ENCODE assay signal across 12 cellular contexts in genomic region chr7:106369349-106369748, GRCh38.
DNase-seq lines count a peak whose midpoint lies in the region; ATAC-seq and TF ChIP-seq lines count a peak whose summit lies in the region.
"Had no signal": no experiment of that assay in that cellular context is flagged by ENCODE, and none has a peak within 500 bp of the region (broad histone marks: within the 10 kb centered on the region; RNA-seq: fewer than 3 reads in every experiment).

No MANE protein-coding gene starts in this region.

- no peak overlapping the region for H3K27ac ChIP-seq in tibial artery

- DNase-seq in NCI-H82 (lab: John Stamatoyannopoulos, UW) (peak; percentile 13), NCI-H82 treated with DMSO at 0.1 percent for 48 hours (lab: John Stamatoyannopoulos, UW; ENCODE audit: unreplicated experiment) (no peak), MG63 (peak; percentile 17), dermis blood vessel endothelial cell (peak; percentile 53), occipital lobe (lab: John Stamatoyannopoulos, UW) (peak; percentile 8), tibial artery (no peak), DMS153 treated with DMSO at 0.1 percent for 48 hours (lab: John Stamatoyannopoulos, UW; ENCODE audit: unreplicated experiment) (no peak), left colon (no peak)
- DNase-seq: effector CD8-positive, alpha-beta T cell; NCI-H524 treated with DMSO at 0.1 percent for 48 hours; small intestine had no signal

- TF ChIP-seq CTCF in tibial artery (IDR thresholded peaks at IDR 0.05): no peak

- ATAC-seq in left colon: no peak
- ATAC-seq: HCT116 had no signal

- no peaks in the 10 kb centered on the region for H3K4me1 ChIP-seq in tibial artery

- H3K27me3 ChIP-seq in MG63 (no peaks in the 10 kb centered on the region), tibial artery (no peaks in the 10 kb centered on the region)

- H3K4me3 ChIP-seq in MG63 (no peak overlapping the region), tibial artery (no peak overlapping the region)

- intact Hi-C loops in tibial artery (cut with DNase I; ENCODE audit: low total_unique reads): no loop called here
- intact Hi-C loops in left colon (cut with DNase I, micrococcal nuclease): no loop called here

- H3K36me3 ChIP-seq in MG63 (no peaks in the 10 kb centered on the region), tibial artery (no peaks in the 10 kb centered on the region)

- no peaks in the 10 kb centered on the region for H3K9me3 ChIP-seq in MG63
- H3K9me3 ChIP-seq in tibial artery: no peaks in the 10 kb centered on the region

Comparison
In these comparisons a context has a peak if more than half of its experiments do, and no peak if none do; other contexts are left out.
1. DNase-seq: peak in NCI-H82 (single experiment), MG63 (single experiment), dermis blood vessel endothelial cell (single experiment) and occipital lobe (single experiment); none in NCI-H82 treated with DMSO at 0.1 percent for 48 hours (single experiment), tibial artery (0 of 2), DMS153 treated with DMSO at 0.1 percent for 48 hours (single experiment) and left colon (0 of 2).